In genomic region chr5:66966439-66966838, GRCh38 we compare ENCODE assay signal across 14 cellular contexts.
"Had no signal": no experiment of that assay in that cellular context is flagged by ENCODE, and none has a peak within 500 bp of the region (broad histone marks: within the 10 kb centered on the region; RNA-seq: fewer than 3 reads in every experiment).

No MANE protein-coding gene starts in this region.

- H3K9me3 ChIP-seq: heart left ventricle, ovary, sigmoid colon, spleen had no signal

- FAIRE-seq: colon had no signal

- DNase-seq: activated CD4-positive, alpha-beta T cell treated with anti-CD3 and anti-CD28 coated beads for 4 hours; activated CD8-positive, alpha-beta T cell treated with anti-CD3 and anti-CD28 coated beads for 36 hours; activated effector memory CD4-positive, alpha-beta T cell treated with anti-CD3 and anti-CD28 coated beads, Interleukin-2, amount 50 U/mL, for 16 hours; activated T-cell treated with anti-CD3 and anti-CD28 coated beads, Interleukin-2, amount 50 U/mL, for 48 hours; caudate nucleus; foreskin melanocyte; naive thymus-derived CD4-positive, alpha-beta T cell; ovary; sigmoid colon; spleen; stimulated activated naive CD8-positive, alpha-beta T cell treated with anti-CD3 and anti-CD28 coated beads, Interleukin-15, amount 100 ng/mL, for 72 hours had no signal

- H3K4me3 ChIP-seq: heart left ventricle, ovary, sigmoid colon, spleen had no signal

- H3K27ac ChIP-seq: ovary, spleen, VCaP had no signal

- H3K27me3 ChIP-seq: heart left ventricle, ovary, sigmoid colon, spleen had no signal

- ATAC-seq: activated CD8-positive, alpha-beta T cell treated with anti-CD3 and anti-CD28 coated beads for 36 hours; naive thymus-derived CD4-positive, alpha-beta T cell; stimulated activated naive CD8-positive, alpha-beta T cell treated with anti-CD3 and anti-CD28 coated beads, Interleukin-15, amount 100 ng/mL, for 72 hours had no signal

- H3K4me1 ChIP-seq: spleen had no signal

- H3K36me3 ChIP-seq: heart left ventricle, ovary, sigmoid colon, spleen had no signal
